ENCODE assay signal across 30 cellular contexts in genomic region chr2:70632966-70633365, GRCh38.
"Had no signal": no experiment of that assay in that cellular context is flagged by ENCODE, and none has a peak within 500 bp of the region (broad histone marks: within the 10 kb centered on the region; RNA-seq: fewer than 3 reads in every experiment).

No MANE protein-coding gene starts in this region.

- H3K4me1 ChIP-seq: esophagus muscularis mucosa, gastroesophageal sphincter had no signal

- H3K27me3 ChIP-seq: gastroesophageal sphincter had no signal

- H3K27ac Mint-ChIP-seq: activated CD4-positive, alpha-beta memory T cell treated with anti-CD3 and anti-CD28 coated beads, Interleukin-2, amount 10 ng/mL, durations not matched to agents 7 days and 5 days; activated CD4-positive, alpha-beta T cell treated with anti-CD3 and anti-CD28 coated beads, Interleukin-2, amount 10 ng/mL, durations not matched to agents 7 days and 5 days; activated naive CD4-positive, alpha-beta T cell treated with anti-CD3 and anti-CD28 coated beads, Interleukin-2, amount 10 ng/mL, durations not matched to agents 7 days and 5 days; activated naive CD4-positive, alpha-beta T cell treated with anti-CD3 and anti-CD28 coated beads, Interleukin-2, amount 50 U/mL, for 72 hours; activated T-cell treated with anti-CD3 and anti-CD28 coated beads, Interleukin-2, amount 50 U/mL, for 24 hours; activated T-cell treated with anti-CD3 and anti-CD28 coated beads, Interleukin-2, amount 50 U/mL, for 72 hours; effector memory CD8-positive, alpha-beta T cell; T-helper 17 cell; T-helper 2 cell treated with Interferon-gamma antibody and Interleukin-4, amounts not matched to agents 5 μg/mL and 100 μg/mL, for 36 hours had no signal

- H3K4me3 ChIP-seq: esophagus muscularis mucosa, gastroesophageal sphincter, heart right ventricle had no signal

- H3K9me3 Mint-ChIP-seq: activated CD4-positive, alpha-beta memory T cell treated with anti-CD3 and anti-CD28 coated beads, Interleukin-2, amount 10 ng/mL, durations not matched to agents 7 days and 5 days; activated naive CD4-positive, alpha-beta T cell treated with anti-CD3 and anti-CD28 coated beads, Interleukin-2, amount 10 ng/mL, durations not matched to agents 7 days and 5 days; effector memory CD8-positive, alpha-beta T cell; T-helper 2 cell treated with Interferon-gamma antibody and Interleukin-4, amounts not matched to agents 5 μg/mL and 100 μg/mL, for 36 hours had no signal

- H3K27me3 Mint-ChIP-seq: activated T-cell treated with anti-CD3 and anti-CD28 coated beads, Interleukin-2, amount 50 U/mL, for 24 hours had no signal

- DNase-seq: activated CD4-positive, alpha-beta memory T cell treated with anti-CD3 and anti-CD28 coated beads, Interleukin-2, amount 10 ng/mL, durations not matched to agents 7 days and 5 days; activated CD4-positive, alpha-beta T cell treated with anti-CD3 and anti-CD28 coated beads for 1 hour; activated CD4-positive, alpha-beta T cell treated with anti-CD3 and anti-CD28 coated beads for 4 hours; activated CD4-positive, alpha-beta T cell treated with anti-CD3 and anti-CD28 coated beads, Interleukin-2, amount 10 ng/mL, durations not matched to agents 7 days and 5 days; activated CD4-positive, alpha-beta T cell treated with anti-CD3 and anti-CD28 coated beads, Interleukin-2, amount 50 U/mL, for 4 hours; activated CD8-positive, alpha-beta memory T cell treated with anti-CD3 and anti-CD28 coated beads, Interleukin-2, amount 50 U/mL, for 48 hours; activated gamma-delta T cell; activated naive CD4-positive, alpha-beta T cell; activated naive CD4-positive, alpha-beta T cell treated with anti-CD3 and anti-CD28 coated beads, Interleukin-2, amount 10 ng/mL, durations not matched to agents 7 days and 5 days; activated T-cell treated with anti-CD3 and anti-CD28 coated beads for 4 hours; activated T-cell treated with anti-CD3 and anti-CD28 coated beads, Interleukin-2, amount 50 U/mL, for 24 hours; activated T-cell treated with anti-CD3 and anti-CD28 coated beads, Interleukin-2, amount 50 U/mL, for 72 hours; amniotic stem cell; anterior cingulate cortex; brain microvascular endothelial cell; cortex of kidney; dermis blood vessel endothelial cell; effector CD4-positive, alpha-beta T cell; effector memory CD8-positive, alpha-beta T cell; erythroblast; foreskin melanocyte; heart right ventricle; T-helper 1 cell; T-helper 17 cell; T1000 had no signal

- H3K36me3 Mint-ChIP-seq: activated naive CD4-positive, alpha-beta T cell treated with anti-CD3 and anti-CD28 coated beads, Interleukin-2, amount 10 ng/mL, durations not matched to agents 7 days and 5 days; activated naive CD4-positive, alpha-beta T cell treated with anti-CD3 and anti-CD28 coated beads, Interleukin-2, amount 50 U/mL, for 72 hours had no signal

- H3K27ac ChIP-seq: brain microvascular endothelial cell, esophagus muscularis mucosa, gastroesophageal sphincter, heart right ventricle had no signal

- H3K4me3 Mint-ChIP-seq: activated CD4-positive, alpha-beta memory T cell treated with anti-CD3 and anti-CD28 coated beads, Interleukin-2, amount 10 ng/mL, durations not matched to agents 7 days and 5 days; activated CD4-positive, alpha-beta T cell treated with anti-CD3 and anti-CD28 coated beads, Interleukin-2, amount 10 ng/mL, durations not matched to agents 7 days and 5 days; activated naive CD4-positive, alpha-beta T cell treated with anti-CD3 and anti-CD28 coated beads, Interleukin-2, amount 10 ng/mL, durations not matched to agents 7 days and 5 days; activated T-cell treated with anti-CD3 and anti-CD28 coated beads, Interleukin-2, amount 50 U/mL, for 24 hours; activated T-cell treated with anti-CD3 and anti-CD28 coated beads, Interleukin-2, amount 50 U/mL, for 72 hours; central memory CD8-positive, alpha-beta T cell; effector memory CD8-positive, alpha-beta T cell; T-helper 17 cell; T-helper 2 cell treated with Interferon-gamma antibody and Interleukin-4, amounts not matched to agents 5 μg/mL and 100 μg/mL, for 36 hours had no signal

- H3K36me3 ChIP-seq: brain microvascular endothelial cell, esophagus muscularis mucosa, gastroesophageal sphincter, heart right ventricle had no signal
